Comparison of ENCODE assay signal across 8 cellular contexts in genomic region chr10:93386496-93387369, GRCh38.
DNase-seq lines count a peak whose midpoint lies in the region; ATAC-seq, FAIRE-seq and TF ChIP-seq lines count a peak whose summit lies in the region.

No MANE protein-coding gene starts in this region.

- H3K9me3 Mint-ChIP-seq in activated T-cell treated with anti-CD3 and anti-CD28 coated beads, Interleukin-2, amount 50 U/mL, for 72 hours: peaks cover 0 to 2% of the 10 kb centered on the region in 2 donors
- no peaks in the 10 kb centered on the region for H3K9me3 Mint-ChIP-seq in activated naive CD4-positive, alpha-beta T cell treated with anti-CD3 and anti-CD28 coated beads, Interleukin-2, amount 10 ng/mL, durations not matched to agents 7 days and 5 days

- no peak for TF ChIP-seq CTCF in kidney (IDR thresholded peaks at IDR 0.05; ENCODE audit: borderline replicate concordance, extremely low read depth, insufficient read depth)

- no peak overlapping the region for H3K9ac ChIP-seq in kidney (ENCODE audit: low read length in 2 of 2)

- no peaks in the 10 kb centered on the region for H3K36me3 ChIP-seq in kidney (ENCODE audit: control insufficient read depth in 1 of 2, insufficient read depth in 2 of 2, low read length in 2 of 2)
- H3K36me3 ChIP-seq in thymus (ENCODE audit: control insufficient read depth, insufficient read depth): no peaks in the 10 kb centered on the region

- no peaks in the 10 kb centered on the region for H3K9me3 ChIP-seq in kidney (ENCODE audit: control insufficient read depth in 1 of 2, low read length in 2 of 2)
- H3K9me3 ChIP-seq in thymus (ENCODE audit: control insufficient read depth): no peaks in the 10 kb centered on the region

- H3K27ac ChIP-seq in kidney (ENCODE audit: low read depth in 2 of 2, low read length in 2 of 2): peak overlapping the region in 1 of 2 donors; percentile 29
- peak overlapping the region; percentile 47 for H3K27ac ChIP-seq in thymus (ENCODE audit: low read depth)

- no peak overlapping the region for H3K4me3 ChIP-seq in kidney (ENCODE audit: low read length in 2 of 2)
- no peak overlapping the region for H3K4me3 ChIP-seq in thymus (ENCODE audit: low read length)

- intact Hi-C loops in kidney (cut with DNase I): no loop called here

- H3K27ac Mint-ChIP-seq in activated T-cell treated with anti-CD3 and anti-CD28 coated beads, Interleukin-2, amount 50 U/mL, for 72 hours: peak overlapping the region; percentile 88
- peak overlapping the region; percentile 91 for H3K27ac Mint-ChIP-seq in activated naive CD4-positive, alpha-beta T cell treated with anti-CD3 and anti-CD28 coated beads, Interleukin-2, amount 10 ng/mL, durations not matched to agents 7 days and 5 days

- H3K36me3 Mint-ChIP-seq in activated T-cell treated with anti-CD3 and anti-CD28 coated beads, Interleukin-2, amount 50 U/mL, for 72 hours (ENCODE audit: insufficient read depth in 2 of 2): peaks cover 2 to 17% of the 10 kb centered on the region in 2 donors
- H3K36me3 Mint-ChIP-seq in activated naive CD4-positive, alpha-beta T cell treated with anti-CD3 and anti-CD28 coated beads, Interleukin-2, amount 10 ng/mL, durations not matched to agents 7 days and 5 days: peaks cover 6% of the 10 kb centered on the region

- peaks cover 46% of the 10 kb centered on the region for H3K4me1 Mint-ChIP-seq in activated T-cell treated with anti-CD3 and anti-CD28 coated beads, Interleukin-2, amount 50 U/mL, for 72 hours (ENCODE audit: low read depth)
- peaks cover 25% of the 10 kb centered on the region for H3K4me1 Mint-ChIP-seq in activated naive CD4-positive, alpha-beta T cell treated with anti-CD3 and anti-CD28 coated beads, Interleukin-2, amount 10 ng/mL, durations not matched to agents 7 days and 5 days

- WGBS in thymus: 73% methylated on average over 15 of the region's 15 CpGs

- no peak for FAIRE-seq in kidney (lab: Jason Lieb, UNC)

- no peaks in the 10 kb centered on the region for H3K27me3 Mint-ChIP-seq in activated T-cell treated with anti-CD3 and anti-CD28 coated beads, Interleukin-2, amount 50 U/mL, for 72 hours (ENCODE audit: low read depth)
- H3K27me3 Mint-ChIP-seq in activated naive CD4-positive, alpha-beta T cell treated with anti-CD3 and anti-CD28 coated beads, Interleukin-2, amount 10 ng/mL, durations not matched to agents 7 days and 5 days: no peaks in the 10 kb centered on the region

- peak overlapping the region; percentile 57 to 65 for H3K4me3 Mint-ChIP-seq in activated T-cell treated with anti-CD3 and anti-CD28 coated beads, Interleukin-2, amount 50 U/mL, for 72 hours
- H3K4me3 Mint-ChIP-seq in activated naive CD4-positive, alpha-beta T cell treated with anti-CD3 and anti-CD28 coated beads, Interleukin-2, amount 10 ng/mL, durations not matched to agents 7 days and 5 days: no peak overlapping the region

- no peaks in the 10 kb centered on the region for H3K27me3 ChIP-seq in thymus (ENCODE audit: control insufficient read depth, insufficient read depth)

- CTCF ChIA-PET in activated naive CD4-positive, alpha-beta T cell treated with anti-CD3 and anti-CD28 coated beads, Interleukin-2, amount 10 ng/mL, durations not matched to agents 7 days and 5 days (lab: Charles Lee): interaction anchor here (1.1 to 20.5 kb wide), 3 partner anchors 10 to 98 kb away, joined by 3 to 533 read pairs (median 34); partner anchors contain the start of gene MYOF

- ATAC-seq in activated T-cell treated with anti-CD3 and anti-CD28 coated beads, Interleukin-2, amount 50 U/mL, for 72 hours (replicated peaks in 1 of 2): peak; percentile 46 to 58
- no peak for ATAC-seq in esophagus mucosa
- no peak for ATAC-seq in HG02759 (IDR thresholded peaks at IDR 0.05; ENCODE audit: unreplicated experiment)

- no peaks in the 10 kb centered on the region for H3K4me1 ChIP-seq in kidney (ENCODE audit: control insufficient read depth in 1 of 2, insufficient read depth in 1 of 2, low read depth in 1 of 2, low read length in 2 of 2)
- peaks cover 5% of the 10 kb centered on the region for H3K4me1 ChIP-seq in thymus (ENCODE audit: control insufficient read depth, insufficient read depth, low read length)

- DNase-seq in activated T-cell treated with anti-CD3 and anti-CD28 coated beads, Interleukin-2, amount 50 U/mL, for 72 hours: peak in 1 of 2 donors; percentile 20
- DNase-seq in activated T-cell treated with anti-CD3 and anti-CD28 coated beads, Interleukin-2, amount 50 U/mL, for 48 hours: no peak
- peak; percentile 43 for DNase-seq in activated naive CD4-positive, alpha-beta T cell treated with anti-CD3 and anti-CD28 coated beads, Interleukin-2, amount 10 ng/mL, durations not matched to agents 7 days and 5 days
- peak; percentile 59 for DNase-seq in kidney
- DNase-seq in NCI-H187 (lab: John Stamatoyannopoulos, UW): no peak

Comparison
In these comparisons a context has a peak if more than half of its experiments do, and no peak if none do; other contexts are left out.
1. ATAC-seq: peak in activated T-cell treated with anti-CD3 and anti-CD28 coated beads, Interleukin-2, amount 50 U/mL, for 72 hours (2 of 2); none in esophagus mucosa (single experiment) and HG02759 (single experiment).
2. DNase-seq: peak in activated naive CD4-positive, alpha-beta T cell treated with anti-CD3 and anti-CD28 coated beads, Interleukin-2, amount 10 ng/mL, durations not matched to agents 7 days and 5 days (single experiment) and kidney (single experiment); none in activated T-cell treated with anti-CD3 and anti-CD28 coated beads, Interleukin-2, amount 50 U/mL, for 48 hours (0 of 2) and NCI-H187 (0 of 2).